1 cellular context compared by ENCODE assay signal in genomic region chr20:46089338-46090094, GRCh38.
TF ChIP-seq lines count a peak whose summit lies in the region.

TSS of gene NCOA5 (minus strand) at chr20:46089962. CDS start at chr20:46079424, 10,538 bp downstream.

TF ChIP-seq in HepG2, 621 proteins besides CTCF, POLR2A, EP300 and RAD21 (continued from another document and continues in another):
- TF ChIP-seq ZNF407 (CRISPR knock-in tag; IDR thresholded peaks at IDR 0.05; ENCODE audit: not compliant biosample characterization) (peak; percentile 94), SATB2 (CRISPR knock-in tag; IDR thresholded peaks at IDR 0.05) (peak; percentile 82), MLXIP (CRISPR knock-in tag; IDR thresholded peaks at IDR 0.05; ENCODE audit: borderline replicate concordance) (peak; percentile 86; the same call in 1 of the 2 replicates), CHD4 (IDR thresholded peaks at IDR 0.05; ENCODE audit: borderline replicate concordance, low read length) (no peak), SRSF9 (IDR thresholded peaks at IDR 0.05; ENCODE audit: borderline replicate concordance, insufficient read depth, low read depth, low read length, poor library complexity, severe bottlenecking) (no peak), MXI1 (IDR thresholded peaks at IDR 0.05; ENCODE audit: borderline replicate concordance, low read depth, low read length) (peak; percentile 99), ZNF704 (CRISPR knock-in tag; IDR thresholded peaks at IDR 0.05; ENCODE audit: borderline replicate concordance) (no peak), ZNF687 (CRISPR knock-in tag; IDR thresholded peaks at IDR 0.05) (peak; percentile 97), ZNF230 (CRISPR knock-in tag; IDR thresholded peaks at IDR 0.05) (no peak; the same call in 1 of the 2 replicates), PLRG1 (conservative IDR thresholded peaks at IDR 0.05) (no peak), MAFK (conservative IDR thresholded peaks at IDR 0.05 in 1 of 2, IDR thresholded peaks at IDR 0.05 in 1 of 2; ENCODE audit: low read length in 2 of 2) (no peak), TCF7L2 (IDR thresholded peaks at IDR 0.05; ENCODE audit: low read depth, low read length) (no peak), ARID3A (IDR thresholded peaks at IDR 0.05; ENCODE audit: low read depth, low read length) (peak; percentile 24; the same call in 1 of the 2 replicates), DDIT3 (CRISPR knock-in tag; IDR thresholded peaks at IDR 0.05) (0 out of 2 replicates have a peak, but pooled peaks have one; percentile 33), RBM39 (IDR thresholded peaks at IDR 0.05; ENCODE audit: low read depth, low read length, poor library complexity, severe bottlenecking) (peak; percentile 61), TRAFD1 (CRISPR knock-in tag; IDR thresholded peaks at IDR 0.05; ENCODE audit: borderline replicate concordance) (peak; percentile 73; the same call in 1 of the 2 replicates), HES4 (CRISPR knock-in tag; IDR thresholded peaks at IDR 0.05; ENCODE audit: borderline replicate concordance) (peak; percentile 86), TFAP4 (IDR thresholded peaks at IDR 0.05; ENCODE audit: borderline replicate concordance, low read depth) (peak; percentile 71; the same call in 1 of the 2 replicates), ONECUT2 (CRISPR knock-in tag; IDR thresholded peaks at IDR 0.05) (peak; percentile 55), SALL1 (CRISPR knock-in tag; IDR thresholded peaks at IDR 0.05) (peak; percentile 98), ZNF263 (CRISPR knock-in tag; IDR thresholded peaks at IDR 0.05) (peak; percentile 61; the same call in 1 of the 2 replicates), ZBTB7B (CRISPR knock-in tag; IDR thresholded peaks at IDR 0.05) (no peak; the same call in 1 of the 2 replicates), PRMT3 (CRISPR knock-in tag; IDR thresholded peaks at IDR 0.05; ENCODE audit: borderline replicate concordance, low read depth) (no peak), ATF2 (CRISPR knock-in tag; IDR thresholded peaks at IDR 0.05) (peak; percentile 85), ZNF432 (CRISPR knock-in tag; IDR thresholded peaks at IDR 0.05; ENCODE audit: borderline replicate concordance) (peak; percentile 77; the same call in 1 of the 2 replicates), KAT2B (IDR thresholded peaks at IDR 0.05; ENCODE audit: borderline replicate concordance, low read depth, low read length) (no peak), ZNF7 (CRISPR knock-in tag; IDR thresholded peaks at IDR 0.05) (peak; percentile 13), ISL2 (CRISPR knock-in tag; IDR thresholded peaks at IDR 0.05) (0 out of 2 replicates have a peak, but pooled peaks have one; percentile 65), YY1 (IDR thresholded peaks at IDR 0.05; ENCODE audit: insufficient read depth, insufficient replicate concordance, low read depth, low read length) (peak; percentile 99)
